In the genomic region with DNA sequence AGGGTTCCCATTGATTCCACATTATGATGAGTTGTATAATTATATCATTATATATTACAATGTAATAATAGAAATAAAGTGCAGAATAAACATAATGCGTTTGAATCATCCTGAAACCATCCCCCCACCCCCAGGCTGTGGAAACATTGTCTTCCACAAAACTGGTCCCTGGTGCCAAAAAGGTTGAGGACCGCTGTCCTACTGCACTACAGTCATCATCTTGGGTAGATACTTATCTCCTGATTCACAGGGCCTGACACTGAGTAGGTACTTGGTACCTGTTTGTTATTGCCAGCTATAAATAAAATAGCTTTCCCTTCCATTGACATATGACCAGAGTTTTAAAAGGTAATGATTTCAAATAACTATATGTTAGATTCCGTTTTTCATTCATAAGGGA, we compare ENCODE assay signal across 1 cellular context.
TF ChIP-seq lines count a peak whose summit lies in the region.

No MANE protein-coding gene starts in this region.

TF ChIP-seq in K562, 482 proteins besides CTCF, POLR2A, EP300 and RAD21:
- TF ChIP-seq ZBTB40 (IDR thresholded peaks at IDR 0.05): no peak
- TF ChIP-seq ZBTB40 (CRISPR knock-in tag; IDR thresholded peaks at IDR 0.05): no peak
- TF ChIP-seq POLR2H (tag; IDR thresholded peaks at IDR 0.05; ENCODE audit: low read depth): 0 out of 2 replicates have a peak, but pooled peaks have one; percentile 24
